In the genomic region with DNA sequence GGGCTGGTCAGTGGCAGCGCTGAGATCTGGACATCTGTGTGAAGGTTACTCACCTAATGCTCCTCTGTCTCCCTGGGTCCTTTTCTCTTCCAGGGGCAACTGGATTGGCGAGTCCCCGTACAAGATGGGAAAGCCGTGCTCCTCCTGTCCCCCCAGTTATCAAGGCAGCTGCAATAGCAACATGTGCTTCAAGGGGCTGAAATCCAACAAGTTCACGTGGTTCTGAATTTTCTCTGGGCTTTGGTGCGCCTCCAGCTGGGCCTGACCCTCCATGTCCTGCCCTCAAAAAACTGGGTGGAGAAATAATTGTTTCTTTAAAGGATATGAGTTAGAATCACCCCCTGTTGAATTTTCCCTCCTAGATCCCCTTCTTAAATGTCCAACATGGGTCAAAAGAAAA, we compare ENCODE assay signal across 1 cellular context.
TF ChIP-seq lines count a peak whose summit lies in the region.

No MANE protein-coding gene starts in this region.

TF ChIP-seq in HepG2, 621 proteins besides CTCF, POLR2A, EP300 and RAD21:
- TF ChIP-seq ZNF354B (CRISPR knock-in tag; IDR thresholded peaks at IDR 0.05) = no peak
- TF ChIP-seq SRSF4 (IDR thresholded peaks at IDR 0.05; ENCODE audit: low read depth, low read length, poor library complexity, severe bottlenecking) = no peak
- no peak for TF ChIP-seq ZNF660 (CRISPR knock-in tag; IDR thresholded peaks at IDR 0.05; ENCODE audit: borderline replicate concordance, low read depth)
- TF ChIP-seq ZFP36L2 (CRISPR knock-in tag; IDR thresholded peaks at IDR 0.05) = no peak
- TF ChIP-seq AGO1 (IDR thresholded peaks at IDR 0.05; ENCODE audit: low read depth, low read length, poor library complexity, severe bottlenecking) = no peak
- TF ChIP-seq ZBTB34 (CRISPR knock-in tag; IDR thresholded peaks at IDR 0.05) = no peak
- TF ChIP-seq MAFG (CRISPR knock-in tag; IDR thresholded peaks at IDR 0.05) = no peak
- TF ChIP-seq CREM (IDR thresholded peaks at IDR 0.05) = no peak
- no peak for TF ChIP-seq CREM (CRISPR knock-in tag; IDR thresholded peaks at IDR 0.05)
- no peak for TF ChIP-seq ZNF468 (CRISPR knock-in tag; IDR thresholded peaks at IDR 0.05)
- TF ChIP-seq ZNF790 (CRISPR knock-in tag; IDR thresholded peaks at IDR 0.05; ENCODE audit: borderline replicate concordance) = no peak
- no peak for TF ChIP-seq HMG20B (CRISPR knock-in tag; conservative IDR thresholded peaks at IDR 0.05)
- TF ChIP-seq MIXL1 (CRISPR knock-in tag; IDR thresholded peaks at IDR 0.05) = no peak
- TF ChIP-seq, protein P1, sequence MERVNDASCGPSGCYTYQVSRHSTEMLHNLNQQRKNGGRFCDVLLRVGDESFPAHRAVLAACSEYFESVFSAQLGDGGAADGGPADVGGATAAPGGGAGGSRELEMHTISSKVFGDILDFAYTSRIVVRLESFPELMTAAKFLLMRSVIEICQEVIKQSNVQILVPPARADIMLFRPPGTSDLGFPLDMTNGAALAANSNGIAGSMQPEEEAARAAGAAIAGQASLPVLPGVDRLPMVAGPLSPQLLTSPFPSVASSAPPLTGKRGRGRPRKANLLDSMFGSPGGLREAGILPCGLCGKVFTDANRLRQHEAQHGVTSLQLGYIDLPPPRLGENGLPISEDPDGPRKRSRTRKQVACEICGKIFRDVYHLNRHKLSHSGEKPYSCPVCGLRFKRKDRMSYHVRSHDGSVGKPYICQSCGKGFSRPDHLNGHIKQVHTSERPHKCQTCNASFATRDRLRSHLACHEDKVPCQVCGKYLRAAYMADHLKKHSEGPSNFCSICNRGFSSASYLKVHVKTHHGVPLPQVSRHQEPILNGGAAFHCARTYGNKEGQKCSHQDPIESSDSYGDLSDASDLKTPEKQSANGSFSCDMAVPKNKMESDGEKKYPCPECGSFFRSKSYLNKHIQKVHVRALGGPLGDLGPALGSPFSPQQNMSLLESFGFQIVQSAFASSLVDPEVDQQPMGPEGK (CRISPR knock-in tag; IDR thresholded peaks at IDR 0.05) = no peak
- TF ChIP-seq ZNF317 (CRISPR knock-in tag; IDR thresholded peaks at IDR 0.05) = no peak
